In genomic region chr11:87719311-87720073, GRCh38 we compare ENCODE assay signal across 17 cellular contexts.
DNase-seq lines count a peak whose midpoint lies in the region; ATAC-seq and TF ChIP-seq lines count a peak whose summit lies in the region.
"Had no signal": no experiment of that assay in that cellular context is flagged by ENCODE, and none has a peak within 500 bp of the region (broad histone marks: within the 10 kb centered on the region; RNA-seq: fewer than 3 reads in every experiment).

No MANE protein-coding gene starts in this region.

- H3K9me3 Mint-ChIP-seq in type B pancreatic cell: no peaks in the 10 kb centered on the region
- H3K9me3 Mint-ChIP-seq: activated naive CD8-positive, alpha-beta T cell treated with anti-CD3 and anti-CD28 coated beads for 36 hours had no signal

- H3K4me1 ChIP-seq in IMR-90 (ENCODE audit: control insufficient read depth, insufficient read depth, low read length) (no peaks in the 10 kb centered on the region), adipocyte (ENCODE audit: control insufficient read depth, insufficient read depth, low read length) (no peaks in the 10 kb centered on the region), neuronal stem cell (ENCODE audit: control insufficient read depth in 2 of 2, insufficient read depth in 1 of 2, low read depth in 1 of 2, low read length in 2 of 2) (peaks cover 0 to 2% of the 10 kb centered on the region in 2 donors)
- H3K4me1 ChIP-seq: esophagus muscularis mucosa, left ventricle myocardium inferior, testis had no signal

- H4K91ac ChIP-seq in IMR-90 (ENCODE audit: insufficient read depth, low read depth, low read length) (no peak overlapping the region), neuronal stem cell (ENCODE audit: low read depth, low read length, poor library complexity) (no peak overlapping the region)

- H3K27me3 ChIP-seq in IMR-90 (ENCODE audit: control insufficient read depth, insufficient read depth, low read length) (no peaks in the 10 kb centered on the region), adipocyte (replicated peaks; ENCODE audit: control insufficient read depth, insufficient read depth, low read length) (no peaks in the 10 kb centered on the region), neuronal stem cell (ENCODE audit: control insufficient read depth in 3 of 3, insufficient read depth in 3 of 3, low read depth in 1 of 3, low read length in 3 of 3) (no peaks in the 10 kb centered on the region)
- H3K27me3 ChIP-seq: esophagus muscularis mucosa, testis had no signal

- no peak overlapping the region for H3K56ac ChIP-seq in IMR-90 (ENCODE audit: extremely low read depth, insufficient read depth, low read length)

- no peaks in the 10 kb centered on the region for H4K20me1 ChIP-seq in IMR-90 (ENCODE audit: insufficient read depth, low read length)

- TF ChIP-seq CTCF in IMR-90 (conservative IDR thresholded peaks at IDR 0.05; ENCODE audit: low read depth, low read length): no peak
- no peak for TF ChIP-seq CTCF in fibroblast of pulmonary artery (IDR thresholded peaks at IDR 0.05; ENCODE audit: low read length, missing control alignments)
- TF ChIP-seq CTCF in type B pancreatic cell (conservative IDR thresholded peaks at IDR 0.05): no peak

- no peak overlapping the region for H3K4ac ChIP-seq in IMR-90 (ENCODE audit: low read depth, low read length)
- H3K4ac ChIP-seq in neuronal stem cell (ENCODE audit: low read length): no peak overlapping the region

- H2AK9ac ChIP-seq in IMR-90 (replicated peaks; ENCODE audit: low read depth, low read length, poor library complexity): no peak overlapping the region

- in situ Hi-C loops in IMR-90 (cut with MboI; ENCODE audit: low sequenced_read_pairs): loop anchor here (25.0 kb wide), 1 partner anchor 357 kb away; no protein-coding TSS in a partner anchor

- peak overlapping the region; percentile 10 for H3K27ac Mint-ChIP-seq in type B pancreatic cell
- H3K27ac Mint-ChIP-seq: activated naive CD8-positive, alpha-beta T cell treated with anti-CD3 and anti-CD28 coated beads for 36 hours had no signal

- no peaks in the 10 kb centered on the region for H3K36me3 Mint-ChIP-seq in type B pancreatic cell
- H3K36me3 Mint-ChIP-seq: activated naive CD8-positive, alpha-beta T cell treated with anti-CD3 and anti-CD28 coated beads for 36 hours had no signal

- H3K4me1 Mint-ChIP-seq in type B pancreatic cell (ENCODE audit: unreplicated experiment): peaks cover 5% of the 10 kb centered on the region
- H3K4me1 Mint-ChIP-seq: activated naive CD8-positive, alpha-beta T cell treated with anti-CD3 and anti-CD28 coated beads for 36 hours had no signal

- no peaks in the 10 kb centered on the region for H3K27me3 Mint-ChIP-seq in type B pancreatic cell

- H4K8ac ChIP-seq in IMR-90 (ENCODE audit: low read depth in 2 of 2, low read length in 2 of 2): no peak overlapping the region
- no peak overlapping the region for H4K8ac ChIP-seq in neuronal stem cell (ENCODE audit: low read depth, low read length)

- H2BK15ac ChIP-seq in IMR-90 (ENCODE audit: low read depth, low read length) (no peak overlapping the region), neuronal stem cell (ENCODE audit: low read length) (no peak overlapping the region)

- no peak overlapping the region for H3K14ac ChIP-seq in IMR-90 (replicated peaks; ENCODE audit: low read depth, low read length)
- no peak overlapping the region for H3K14ac ChIP-seq in neuronal stem cell (ENCODE audit: low read length)

- no peak overlapping the region for H2BK12ac ChIP-seq in neuronal stem cell (ENCODE audit: low read length)

- H4K5ac ChIP-seq in IMR-90 (ENCODE audit: low read depth, low read length): no peak overlapping the region

- no peak overlapping the region; the same call in 1 of the 2 replicates for H3K4me3 ChIP-seq in IMR-90 (ENCODE audit: insufficient read depth, low read depth, low read length)
- no peak overlapping the region for H3K4me3 ChIP-seq in adipocyte (ENCODE audit: low read length)
- H3K4me3 ChIP-seq in fibroblast of pulmonary artery (replicated peaks; ENCODE audit: low read depth, low read length): no peak overlapping the region
- H3K4me3 ChIP-seq in neuronal stem cell (ENCODE audit: low read length in 2 of 2): no peak overlapping the region
- H3K4me3 ChIP-seq: esophagus muscularis mucosa, left ventricle myocardium inferior, testis had no signal

- no peak overlapping the region for H3K9ac ChIP-seq in IMR-90 (ENCODE audit: low read depth, low read length)
- H3K9ac ChIP-seq in adipocyte (ENCODE audit: low read length): no peak overlapping the region
- no peak overlapping the region for H3K9ac ChIP-seq in neuronal stem cell (ENCODE audit: low read depth, low read length, poor library complexity)

- no peaks in the 10 kb centered on the region for H3K9me1 ChIP-seq in IMR-90 (ENCODE audit: insufficient read depth, low read length)

- DNase-seq in IMR-90: no peak
- peak; percentile 45 for DNase-seq in adipocyte (ENCODE audit: low read depth)
- peak; percentile 9 for DNase-seq in fibroblast of pulmonary artery (ENCODE audit: low read depth)
- no peak for DNase-seq in type B pancreatic cell (ENCODE audit: extremely low spot score, unreplicated experiment)
- no peak for DNase-seq in left cardiac atrium
- DNase-seq in neuronal stem cell (ENCODE audit: low spot score): no peak
- DNase-seq: activated CD4-positive, alpha-beta T cell treated with anti-CD3 and anti-CD28 coated beads for 1 hour; activated CD8-positive, alpha-beta memory T cell treated with anti-CD3 and anti-CD28 coated beads for 24 hours; activated naive CD8-positive, alpha-beta T cell treated with anti-CD3 and anti-CD28 coated beads for 36 hours; H7; left ventricle myocardium inferior; NCI-H1436 treated with DMSO at 0.1 percent for 48 hours; NCI-H82; right cardiac atrium; testis had no signal

- no peak for TF ChIP-seq RAD21 in IMR-90 (IDR thresholded peaks at IDR 0.05; ENCODE audit: low read length)

- dilution Hi-C loops in IMR-90 (cut with HindIII; ENCODE audit: low sequenced_read_pairs, unreplicated experiment): no loop called here

- TF ChIP-seq POLR2A in IMR-90 (IDR thresholded peaks at IDR 0.05; ENCODE audit: low read depth, low read length): no peak

- no peak overlapping the region for H3K18ac ChIP-seq in IMR-90 (ENCODE audit: low read depth, low read length)
- no peak overlapping the region for H3K18ac ChIP-seq in neuronal stem cell (ENCODE audit: low read length)

- H3K27ac ChIP-seq in IMR-90 (ENCODE audit: insufficient read depth, low read length): no peak overlapping the region
- no peak overlapping the region for H3K27ac ChIP-seq in neuronal stem cell (replicated peaks; ENCODE audit: low read length)
- H3K27ac ChIP-seq: esophagus muscularis mucosa, left ventricle myocardium inferior, testis had no signal

- no peak overlapping the region for H3K23ac ChIP-seq in IMR-90 (ENCODE audit: low read depth, low read length)
- no peak overlapping the region for H3K23ac ChIP-seq in neuronal stem cell (ENCODE audit: low read depth, low read length, poor library complexity)

- H3K9me3 ChIP-seq in IMR-90 (ENCODE audit: control insufficient read depth, insufficient read depth, low read length): no peaks in the 10 kb centered on the region
- H3K9me3 ChIP-seq in adipocyte (ENCODE audit: control insufficient read depth, low read length): no peaks in the 10 kb centered on the region
- no peaks in the 10 kb centered on the region for H3K9me3 ChIP-seq in neuronal stem cell (replicated peaks in 1 of 2; ENCODE audit: control insufficient read depth in 2 of 2, insufficient read depth in 1 of 2, low read depth in 1 of 2, low read length in 2 of 2)
- H3K9me3 ChIP-seq: esophagus muscularis mucosa, left ventricle myocardium inferior, testis had no signal

- intact Hi-C loops in IMR-90 (cut with micrococcal nuclease) (loop anchor here (5.0 kb wide), 1 partner anchor 823 kb away; no protein-coding TSS in a partner anchor), left cardiac atrium (cut with DNase I) (no loop called here)

- ATAC-seq in IMR-90 (ENCODE audit: low read depth): no peak
- no peak for ATAC-seq in HG02970 (IDR thresholded peaks at IDR 0.05; ENCODE audit: low FRiP score, unreplicated experiment)
- ATAC-seq in left cardiac atrium: no peak
- ATAC-seq: right cardiac atrium had no signal

- 0 out of 2 replicates have a peak overlapping the region, but pooled peaks have one; percentile 19 for H3K4me2 ChIP-seq in IMR-90 (ENCODE audit: low read depth, low read length)
- H3K4me2 ChIP-seq in neuronal stem cell (ENCODE audit: insufficient read depth, low read length, poor library complexity, severe bottlenecking): no peak overlapping the region

- no peak overlapping the region for H2BK20ac ChIP-seq in IMR-90 (ENCODE audit: low read depth, low read length)

- H2BK120ac ChIP-seq in IMR-90 (ENCODE audit: low read depth, low read length) (no peak overlapping the region), neuronal stem cell (ENCODE audit: low read depth, low read length) (no peak overlapping the region)

- no peaks in the 10 kb centered on the region for H3K36me3 ChIP-seq in IMR-90 (ENCODE audit: control insufficient read depth, insufficient read depth, low read length)
- no peaks in the 10 kb centered on the region for H3K36me3 ChIP-seq in adipocyte (ENCODE audit: control insufficient read depth, insufficient read depth, low read length, severe bottlenecking)
- H3K36me3 ChIP-seq in neuronal stem cell (replicated peaks in 1 of 2; ENCODE audit: control insufficient read depth in 2 of 2, insufficient read depth in 2 of 2, low read length in 2 of 2): no peaks in the 10 kb centered on the region
- H3K36me3 ChIP-seq: esophagus muscularis mucosa, left ventricle myocardium inferior had no signal

- BruUV-seq in IMR-90 (replicated peaks; lab: Mats Ljungman, UMichigan): no TSS peak

- H3K79me1 ChIP-seq in IMR-90 (ENCODE audit: low read depth in 1 of 2, low read length in 2 of 2) (no peaks in the 10 kb centered on the region), neuronal stem cell (ENCODE audit: low read depth, low read length) (no peaks in the 10 kb centered on the region)

- H3K4me3 Mint-ChIP-seq in type B pancreatic cell: no peak overlapping the region
- H3K4me3 Mint-ChIP-seq: activated naive CD8-positive, alpha-beta T cell treated with anti-CD3 and anti-CD28 coated beads for 36 hours had no signal

- H2BK5ac ChIP-seq in IMR-90 (ENCODE audit: low read depth, low read length, poor library complexity, severe bottlenecking): no peak overlapping the region
- no peak overlapping the region for H2BK5ac ChIP-seq in neuronal stem cell (ENCODE audit: low read length)

- H2AFZ ChIP-seq in IMR-90 (replicated peaks; ENCODE audit: low read length, poor library complexity): no peak overlapping the region
- no peak overlapping the region for H2AFZ ChIP-seq in neuronal stem cell (ENCODE audit: low read length)

- no CpG with 5 or more reads among the region's 5 CpGs for WGBS in IMR-90 (ENCODE audit: extremely low coverage in 2 of 2, insufficient read length in 1 of 2), 2 experiments
- no CpG with 5 or more reads among the region's 5 CpGs for WGBS in neuronal stem cell (ENCODE audit: extremely low coverage in 2 of 2, insufficient read length in 2 of 2, insufficient replicate concordance in 1 of 2), 2 donors

- H2AK5ac ChIP-seq in IMR-90 (ENCODE audit: low read depth, low read length) (no peak overlapping the region), neuronal stem cell (ENCODE audit: low read depth, low read length) (no peak overlapping the region)

- POLR2A ChIA-PET in IMR-90 (lab: Charles Lee; ENCODE audit: unreplicated experiment): interaction anchor here (0.6 kb wide), 1 partner anchor 164 kb away, joined by 3 read pairs; no protein-coding TSS in a partner anchor

- CTCF ChIA-PET in IMR-90 (lab: Yijun Ruan, JAX): no interaction called here

Comparison
In these comparisons a context has a peak if more than half of its experiments do, and no peak if none do; other contexts are left out.
1. DNase-seq: peak in adipocyte (single experiment) and fibroblast of pulmonary artery (single experiment); none in IMR-90 (single experiment), type B pancreatic cell (single experiment), left cardiac atrium (single experiment) and neuronal stem cell (single experiment).